32 cellular contexts compared by ENCODE assay signal in genomic region chr12:117010693-117011451, GRCh38.
DNase-seq lines count a peak whose midpoint lies in the region; ATAC-seq, FAIRE-seq and TF ChIP-seq lines count a peak whose summit lies in the region.
"Had no signal": no experiment of that assay in that cellular context is flagged by ENCODE, and none has a peak within 500 bp of the region (broad histone marks: within the 10 kb centered on the region; RNA-seq: fewer than 3 reads in every experiment).

No MANE protein-coding gene starts in this region.

- no peak overlapping the region for H4K12ac ChIP-seq in trophoblast cell (ENCODE audit: low read depth, low read length)

- no peaks in the 10 kb centered on the region for H3K27me3 ChIP-seq in HepG2 (ENCODE audit: control insufficient read depth in 1 of 2, insufficient read depth in 2 of 2, low read length in 2 of 2)
- H3K27me3 ChIP-seq in right lobe of liver = no peaks in the 10 kb centered on the region
- H3K27me3 ChIP-seq in H1 (replicated peaks in 1 of 4; ENCODE audit: control insufficient read depth in 3 of 4, extremely low read depth in 1 of 4, insufficient read depth in 3 of 4, low read length in 3 of 4) = no peaks in the 10 kb centered on the region
- H3K27me3 ChIP-seq in right cardiac atrium (ENCODE audit: control insufficient read depth, insufficient read depth) = no peaks in the 10 kb centered on the region
- no peaks in the 10 kb centered on the region for H3K27me3 ChIP-seq in trophoblast cell (ENCODE audit: insufficient read depth, low read length)
- H3K27me3 ChIP-seq: ascending aorta, dorsolateral prefrontal cortex, neutrophil had no signal

- H2AFZ ChIP-seq in HepG2 (ENCODE audit: low read length) = no peak overlapping the region
- H2AFZ ChIP-seq in H1 (ENCODE audit: low read length) = no peak overlapping the region
- no peak overlapping the region for H2AFZ ChIP-seq in trophoblast cell (ENCODE audit: insufficient read depth, low read length, poor library complexity)

- H2BK12ac ChIP-seq in H1 (ENCODE audit: low read depth, low read length) (no peak overlapping the region), trophoblast cell (ENCODE audit: low read length) (no peak overlapping the region)

- H3K4me2 ChIP-seq in HepG2 (ENCODE audit: low read depth, low read length) = no peak overlapping the region
- peak overlapping the region in 1 of 2 experiments; percentile 12; a peak in 1 of 4 replicates for H3K4me2 ChIP-seq in H1 (ENCODE audit: insufficient read depth in 1 of 2, low read depth in 2 of 2, low read length in 2 of 2)
- no peak overlapping the region for H3K4me2 ChIP-seq in trophoblast cell (ENCODE audit: low read length)

- H3K79me2 ChIP-seq in HepG2 (ENCODE audit: insufficient read depth, low read length) = no peaks in the 10 kb centered on the region
- H3K79me2 ChIP-seq in H1 (ENCODE audit: control insufficient read depth in 1 of 2, insufficient read depth in 2 of 2, low read length in 2 of 2) = no peaks in the 10 kb centered on the region
- no peaks in the 10 kb centered on the region for H3K79me2 ChIP-seq in trophoblast cell (ENCODE audit: control insufficient read depth, insufficient read depth, low read length, poor library complexity)

- no peak overlapping the region for H3K56ac ChIP-seq in H1 (replicated peaks; ENCODE audit: insufficient read length, low read depth, low read length)

- H3K4ac ChIP-seq in H1 (replicated peaks; ENCODE audit: insufficient read length, low read depth, low read length) = no peak overlapping the region
- H3K4ac ChIP-seq in trophoblast cell (ENCODE audit: low read depth, low read length) = no peak overlapping the region

- H3K79me1 ChIP-seq in H1 (ENCODE audit: low read depth, low read length) (no peaks in the 10 kb centered on the region), trophoblast cell (ENCODE audit: low read length) (no peaks in the 10 kb centered on the region)

- H4K5ac ChIP-seq in H1 (ENCODE audit: insufficient read length, low read depth, low read length) = no peak overlapping the region

- H3K36me3 ChIP-seq in HepG2 (replicated peaks in 1 of 2; ENCODE audit: control insufficient read depth in 1 of 2, insufficient read depth in 2 of 2, low read length in 2 of 2) = peaks cover 9 to 33% of the 10 kb centered on the region in 2 experiments
- H3K36me3 ChIP-seq in right lobe of liver = no peaks in the 10 kb centered on the region
- H3K36me3 ChIP-seq in H1 (ENCODE audit: control insufficient read depth in 2 of 4, insufficient read depth in 4 of 4, low read length in 3 of 4) = peaks cover 0 to 9% (median 4%) of the 10 kb centered on the region in 4 experiments; a peak in 3 of 8 replicates
- peaks cover 12 to 16% of the 10 kb centered on the region in 2 experiments for H3K36me3 ChIP-seq in trophoblast cell (ENCODE audit: control insufficient read depth in 1 of 2, insufficient read depth in 2 of 2, low read length in 2 of 2)
- H3K36me3 ChIP-seq: prostate gland had no signal

- in situ Hi-C loops in HepG2 (cut with HindIII; ENCODE audit: extremely low pct_ligation_motif_present, low pct_unique_long_range_greater_than_20kb) = no loop called here

- TF ChIP-seq RAD21 in HepG2 (CRISPR knock-in tag; IDR thresholded peaks at IDR 0.05) (no peak), H1 (IDR thresholded peaks at IDR 0.05 in 1 of 2, conservative IDR thresholded peaks at IDR 0.05 in 1 of 2; ENCODE audit: low read depth in 2 of 2, low read length in 2 of 2) (no peak)

- H3K9ac ChIP-seq in HepG2 (ENCODE audit: insufficient read depth, low read depth, low read length) (no peak overlapping the region), H1 (replicated peaks in 1 of 4; ENCODE audit: extremely low read depth in 1 of 4, low read depth in 3 of 4, low read length in 3 of 4) (no peak overlapping the region), trophoblast cell (ENCODE audit: low read length) (no peak overlapping the region)

- ATAC-seq in HepG2 = no peak
- no peak for ATAC-seq in right lobe of liver
- peak; percentile 34 to 49 for ATAC-seq in right cardiac atrium
- ATAC-seq in GM18867 (IDR thresholded peaks at IDR 0.05; ENCODE audit: unreplicated experiment) = no peak
- ATAC-seq: left colon had no signal

- H3K4me3 ChIP-seq in HepG2 (replicated peaks in 1 of 3; ENCODE audit: insufficient read depth in 1 of 3, low read depth in 2 of 3, low read length in 3 of 3) (no peak overlapping the region), right lobe of liver (no peak overlapping the region), H1 (ENCODE audit: extremely low read depth in 1 of 4, insufficient read depth in 2 of 4, low read depth in 3 of 4, low read length in 4 of 4) (no peak overlapping the region; a peak in 1 of 8 replicates), right cardiac atrium (ENCODE audit: low read length) (no peak overlapping the region), trophoblast cell (ENCODE audit: low read depth, low read length) (no peak overlapping the region)
- H3K4me3 ChIP-seq: ascending aorta, dorsolateral prefrontal cortex, HAP-1, prostate gland had no signal

- H3K23ac ChIP-seq in H1 (ENCODE audit: insufficient read length) (no peak overlapping the region), trophoblast cell (ENCODE audit: low read length) (no peak overlapping the region)

- FAIRE-seq in HepG2 (lab: Jason Lieb, UNC) = no peak
- no peak for FAIRE-seq in H1 (lab: Jason Lieb, UNC)
- FAIRE-seq: A204.1, endothelial cell of umbilical vein had no signal

- WGBS in HepG2 (ENCODE audit: low lambda C conversion rate) = 97% methylated on average over 17 of the region's 17 CpGs
- 92% methylated on average over 6 of the region's 17 CpGs for WGBS in right lobe of liver (ENCODE audit: insufficient coverage, low coverage, low lambda C conversion rate, missing lambda C conversion rate)
- 80% methylated on average over 15 of the region's 17 CpGs; no CpG with 5 or more reads in 1 of the 2 experiments for WGBS in H1 (ENCODE audit: extremely low coverage in 1 of 2, insufficient coverage in 1 of 2, insufficient read length in 1 of 2, insufficient replicate concordance in 2 of 2, low coverage in 1 of 2, low lambda C conversion rate in 2 of 2, missing lambda C conversion rate in 1 of 2), 2 experiments
- WGBS in right cardiac atrium = 78% methylated on average over 17 of the region's 17 CpGs
- WGBS in trophoblast cell (ENCODE audit: extremely low coverage, insufficient coverage, insufficient read length) = no CpG with 5 or more reads among the region's 17 CpGs

- CTCF ChIA-PET in HepG2 (lab: Yijun Ruan, JAX; ENCODE audit: low intra/inter-chr PET ratio, low total read pairs) = no interaction called here
- CTCF ChIA-PET in H1 (lab: Charles Lee; ENCODE audit: partially characterized antibody) = interaction anchor here (0.9 to 2.0 kb wide), 4 partner anchors 10 to 119 kb away, joined by 3 to 12 read pairs (median 6); no protein-coding TSS in a partner anchor

- no peak overlapping the region for H3K14ac ChIP-seq in H1 (ENCODE audit: insufficient read length)
- H3K14ac ChIP-seq in trophoblast cell (ENCODE audit: low read length) = no peak overlapping the region

- no peak overlapping the region for H2BK15ac ChIP-seq in H1 (ENCODE audit: low read length)

- DNase-seq in HepG2 (ENCODE audit: low spot score) = no peak
- no peak for DNase-seq in right lobe of liver
- no peak for DNase-seq in H1 (ENCODE audit: low read depth in 1 of 2, low spot score in 2 of 2)
- no peak for DNase-seq in right cardiac atrium
- DNase-seq in HT-29 (ENCODE audit: low spot score) = no peak
- no peak for DNase-seq in trophoblast cell
- DNase-seq in SKM-1 (lab: John Stamatoyannopoulos, UW; ENCODE audit: unreplicated experiment) = no peak
- DNase-seq: activated CD4-positive, alpha-beta T cell treated with anti-CD3 and anti-CD28 coated beads for 4 hours; activated CD8-positive, alpha-beta memory T cell treated with anti-CD3 and anti-CD28 coated beads for 24 hours; activated effector memory CD4-positive, alpha-beta T cell treated with Interleukin-2 at 50 U/mL for 16 hours; activated naive CD8-positive, alpha-beta T cell treated with anti-CD3 and anti-CD28 coated beads for 36 hours; AML-193; CD8-positive, alpha-beta memory T cell; DMS153; dorsolateral prefrontal cortex; foreskin fibroblast; KG1; left colon; mesenchymal stem cell; MM.1S; NCI-H1417 treated with DMSO at 0.1 percent for 48 hours; NCI-H2081; NCI-H345; NCI-H774; T-helper 2 cell had no signal

- H2BK5ac ChIP-seq in H1 (ENCODE audit: low read depth, low read length) (0 out of 2 replicates have a peak overlapping the region, but pooled peaks have one; percentile 90), trophoblast cell (ENCODE audit: low read depth, low read length, poor library complexity) (no peak overlapping the region)

- no peak for TF ChIP-seq POLR2A in HepG2 (IDR thresholded peaks at IDR 0.05; ENCODE audit: insufficient read depth in 1 of 2, low read depth in 2 of 2, low read length in 2 of 2)
- TF ChIP-seq POLR2A in right lobe of liver (IDR thresholded peaks at IDR 0.05) = no peak
- TF ChIP-seq POLR2A in H1 (IDR thresholded peaks at IDR 0.05; ENCODE audit: control extremely low read depth in 1 of 2, low read depth in 2 of 2, low read length in 2 of 2) = no peak

- H4K20me1 ChIP-seq in HepG2 (ENCODE audit: insufficient read depth, low read length) (no peaks in the 10 kb centered on the region), H1 (replicated peaks in 1 of 2; ENCODE audit: control insufficient read depth in 1 of 2, insufficient read depth in 2 of 2, low read length in 2 of 2) (no peaks in the 10 kb centered on the region)

- H2AK5ac ChIP-seq in H1 (ENCODE audit: low read depth, low read length) = no peak overlapping the region
- no peak overlapping the region for H2AK5ac ChIP-seq in trophoblast cell (ENCODE audit: low read length)

- H3K4me1 ChIP-seq in HepG2 (ENCODE audit: insufficient read depth, low read length) (no peaks in the 10 kb centered on the region), right lobe of liver (no peaks in the 10 kb centered on the region), H1 (replicated peaks in 1 of 4; ENCODE audit: control insufficient read depth in 3 of 4, insufficient read depth in 4 of 4, low read length in 3 of 4) (peaks cover 4 to 24% (median 15%) of the 10 kb centered on the region in 4 experiments), right cardiac atrium (ENCODE audit: control insufficient read depth, insufficient read depth, low read length) (peaks cover 1% of the 10 kb centered on the region), trophoblast cell (ENCODE audit: control insufficient read depth in 1 of 2, insufficient read depth in 2 of 2, low read length in 2 of 2) (no peaks in the 10 kb centered on the region)
- H3K4me1 ChIP-seq: ascending aorta, HAP-1, prostate gland had no signal

- no peak overlapping the region for H3K18ac ChIP-seq in H1 (ENCODE audit: extremely low read depth, low read length)
- H3K18ac ChIP-seq in trophoblast cell (ENCODE audit: low read length) = no peak overlapping the region

- TF ChIP-seq EP300 in HepG2 (IDR thresholded peaks at IDR 0.05; ENCODE audit: low read depth in 2 of 2, low read length in 2 of 2) = no peak
- TF ChIP-seq EP300 in HepG2 (CRISPR knock-in tag; IDR thresholded peaks at IDR 0.05; ENCODE audit: borderline replicate concordance) = no peak
- TF ChIP-seq EP300 in H1 (IDR thresholded peaks at IDR 0.05; ENCODE audit: borderline replicate concordance in 1 of 2, low read depth in 2 of 2, low read length in 2 of 2) = no peak

- H3K9me3 ChIP-seq in HepG2 (ENCODE audit: low read length) (no peaks in the 10 kb centered on the region), right lobe of liver (no peaks in the 10 kb centered on the region), H1 (ENCODE audit: insufficient read depth in 2 of 2, low read depth in 1 of 2, low read length in 1 of 2) (peaks cover 0 to 7% of the 10 kb centered on the region in 2 experiments; a peak in 1 of 4 replicates), right cardiac atrium (ENCODE audit: control insufficient read depth, low read length) (no peaks in the 10 kb centered on the region), trophoblast cell (ENCODE audit: insufficient read depth, low read depth, low read length) (no peaks in the 10 kb centered on the region)
- H3K9me3 ChIP-seq: HAP-1, neutrophil, prostate gland had no signal

- H2BK20ac ChIP-seq in H1 (ENCODE audit: low read length) = no peak overlapping the region

- intact Hi-C loops in HepG2 (cut with micrococcal nuclease; ENCODE audit: unreplicated experiment) = no loop called here
- intact Hi-C loops in right lobe of liver (cut with DNase I) = no loop called here
- intact Hi-C loops in right cardiac atrium (cut with DNase I) = no loop called here

- POLR2A ChIA-PET in HepG2 (lab: Yijun Ruan, JAX) (no interaction called here), H1 (lab: Charles Lee; ENCODE audit: partially characterized antibody) (interaction anchor here (1.0 to 3.7 kb wide), 3 partner anchors 10 to 40 kb away, joined by 3 to 11 read pairs (median 6); no protein-coding TSS in a partner anchor)

- H4K8ac ChIP-seq in H1 (ENCODE audit: extremely low read depth, insufficient read depth, low read length) (no peak overlapping the region), trophoblast cell (ENCODE audit: low read depth, low read length) (no peak overlapping the region)

- TF ChIP-seq CTCF in HepG2 (CRISPR knock-in tag; IDR thresholded peaks at IDR 0.05) (no peak), right lobe of liver (IDR thresholded peaks at IDR 0.05) (no peak), H1 (IDR thresholded peaks at IDR 0.05; ENCODE audit: control extremely low read depth in 1 of 3, insufficient read depth in 1 of 3, low read depth in 1 of 3, low read length in 3 of 3) (no peak)

- no TSS peak for BruUV-seq in HepG2 (replicated peaks; lab: Mats Ljungman, UMichigan)

- H2BK120ac ChIP-seq in H1 (replicated peaks; ENCODE audit: low read depth, low read length) = no peak overlapping the region
- H2BK120ac ChIP-seq in trophoblast cell (ENCODE audit: insufficient read depth, low read length, poor library complexity) = no peak overlapping the region

- no peaks in the 10 kb centered on the region; the same call in 1 of the 2 replicates for H3K23me2 ChIP-seq in H1 (ENCODE audit: low read depth, low read length)

- H4K91ac ChIP-seq in H1 (replicated peaks; ENCODE audit: insufficient read length, low read length) (no peak overlapping the region), trophoblast cell (ENCODE audit: low read depth, low read length) (no peak overlapping the region)

- H3K27ac ChIP-seq in HepG2 (ENCODE audit: extremely low read length, insufficient read depth, low read length) (no peak overlapping the region), right lobe of liver (no peak overlapping the region), H1 (ENCODE audit: low read depth, low read length) (peak overlapping the region; percentile 76; the same call in 1 of the 2 replicates), right cardiac atrium (ENCODE audit: low read length) (no peak overlapping the region), trophoblast cell (ENCODE audit: low read depth, low read length) (no peak overlapping the region)
- H3K27ac ChIP-seq: ascending aorta, neutrophil, prostate gland had no signal

Comparison
In these comparisons a context has a peak if more than half of its experiments do, and no peak if none do; other contexts are left out.
1. ATAC-seq: peak in right cardiac atrium (2 of 2); none in HepG2 (single experiment), right lobe of liver (0 of 4) and GM18867 (single experiment).